Comparison of ENCODE assay signal across 8 cellular contexts in the genomic region with DNA sequence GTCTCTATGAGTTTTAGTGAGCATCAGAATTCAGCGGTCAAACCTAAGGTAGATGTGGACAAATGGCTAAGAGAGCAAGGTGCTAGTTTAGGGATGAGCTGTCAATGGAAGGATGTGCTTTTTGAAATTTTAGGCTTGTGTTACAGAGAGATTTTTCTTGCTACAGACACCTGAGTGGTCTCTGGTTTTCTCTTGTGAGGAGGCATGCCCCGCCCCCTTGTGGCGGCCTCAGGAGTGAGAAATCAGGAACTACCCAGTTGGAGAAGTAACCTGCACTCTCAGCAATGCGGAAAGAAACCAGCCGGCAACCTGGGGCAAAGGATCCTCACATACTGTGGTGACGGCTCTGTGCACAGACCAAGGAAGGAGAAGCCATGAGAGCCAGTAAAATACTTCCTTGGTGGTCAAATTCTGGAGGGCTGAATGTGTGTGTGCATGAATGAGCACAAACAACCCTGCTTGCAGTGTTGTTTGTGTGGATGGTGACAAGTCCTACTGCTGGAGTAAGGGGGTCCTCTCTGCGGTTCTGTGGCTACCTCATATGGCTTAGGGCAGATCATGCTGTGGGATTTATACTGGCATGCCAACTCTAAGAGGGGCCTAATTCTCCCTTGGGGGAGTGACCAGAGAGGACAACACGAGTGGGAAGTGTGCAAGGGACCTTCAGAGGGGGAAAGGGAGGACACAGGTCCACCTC. TPM values are rescaled to one million over a fixed set of nuclear protein-coding genes. Genes with fewer than 3 reads are reported as not detected.
DNase-seq lines count a peak whose midpoint lies in the region; ATAC-seq and TF ChIP-seq lines count a peak whose summit lies in the region.

No MANE protein-coding gene starts in this region.

- DNase-seq in DMS 273 (lab: John Stamatoyannopoulos, UW; ENCODE audit: unreplicated experiment) (peak; percentile 65), DMS 273 treated with DMSO at 0.1 percent for 48 hours (lab: John Stamatoyannopoulos, UW) (no peak), NOMO-1 treated with dmso at 0.1 percent for 144 hours (lab: John Stamatoyannopoulos, UW; ENCODE audit: unreplicated experiment) (peak; percentile 63), fibroblast of pulmonary artery (ENCODE audit: low read depth) (peak; percentile 66), posterior vena cava (ENCODE audit: low spot score) (peak; percentile 88), DMS153 treated with DMSO at 0.1 percent for 48 hours (lab: John Stamatoyannopoulos, UW; ENCODE audit: unreplicated experiment) (no peak)
- DNase-seq in activated T-cell treated with anti-CD3 and anti-CD28 coated beads, Interleukin-2, amount 50 U/mL, for 1 hour = peak; percentile 75

- TF ChIP-seq CTCF in fibroblast of pulmonary artery (IDR thresholded peaks at IDR 0.05; ENCODE audit: low read length, missing control alignments) = peak; percentile 68

- intact Hi-C loops in posterior vena cava (cut with DNase I) = no loop called here

- ATAC-seq in HG02852 (IDR thresholded peaks at IDR 0.05; ENCODE audit: unreplicated experiment) = peak; percentile 89

- H3K4me3 ChIP-seq in fibroblast of pulmonary artery (replicated peaks; ENCODE audit: low read depth, low read length) = no peak overlapping the region

RNA-seq across cellular contexts. Expression of a gene that starts 16.7 kb away (rescaled TPM):
- 100 to 1,000 TPM; 144 to 188 TPM for total RNA-seq in posterior vena cava

Comparison
In these comparisons a context has a peak if more than half of its experiments do, and no peak if none do; other contexts are left out.
1. DNase-seq: peak in DMS 273 (single experiment), NOMO-1 treated with dmso at 0.1 percent for 144 hours (single experiment), activated T-cell treated with anti-CD3 and anti-CD28 coated beads, Interleukin-2, amount 50 U/mL, for 1 hour (single experiment), fibroblast of pulmonary artery (single experiment) and posterior vena cava (single experiment); none in DMS 273 treated with DMSO at 0.1 percent for 48 hours (single experiment) and DMS153 treated with DMSO at 0.1 percent for 48 hours (single experiment).